4 cellular contexts compared by ENCODE assay signal in the genomic region with DNA sequence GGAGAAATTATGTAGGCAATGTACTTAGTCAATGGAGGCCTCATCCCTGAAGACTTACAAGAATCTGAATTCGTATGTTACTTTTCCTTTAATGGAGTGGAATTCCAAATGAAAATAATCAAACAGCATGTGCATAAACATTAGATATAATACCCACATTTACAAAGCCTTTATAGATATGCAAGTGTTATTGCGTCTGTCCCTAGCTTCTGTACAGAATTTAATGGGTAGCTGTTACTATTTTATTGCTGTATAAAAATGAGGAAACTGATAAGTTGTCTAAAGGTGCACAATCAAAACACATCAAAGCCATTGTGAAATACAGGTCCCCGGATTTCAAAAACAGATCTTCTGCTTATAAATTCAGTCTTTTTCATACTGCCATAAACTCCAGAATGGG. TPM values are rescaled to one million over a fixed set of nuclear protein-coding genes. Genes with fewer than 3 reads are reported as not detected.
"Had no signal": no experiment of that assay in that cellular context is flagged by ENCODE, and none has a peak within 500 bp of the region (broad histone marks: within the 10 kb centered on the region; RNA-seq: fewer than 3 reads in every experiment).

No MANE protein-coding gene starts in this region.

RNA-seq across cellular contexts. Expression of gene RNU1-4, which starts 12.5 kb away (rescaled TPM):
- polyA plus RNA-seq: adipose tissue, adrenal gland, aorta, cardiac muscle cell had no signal
